Comparison of ENCODE assay signal across 1 cellular context in the genomic region with DNA sequence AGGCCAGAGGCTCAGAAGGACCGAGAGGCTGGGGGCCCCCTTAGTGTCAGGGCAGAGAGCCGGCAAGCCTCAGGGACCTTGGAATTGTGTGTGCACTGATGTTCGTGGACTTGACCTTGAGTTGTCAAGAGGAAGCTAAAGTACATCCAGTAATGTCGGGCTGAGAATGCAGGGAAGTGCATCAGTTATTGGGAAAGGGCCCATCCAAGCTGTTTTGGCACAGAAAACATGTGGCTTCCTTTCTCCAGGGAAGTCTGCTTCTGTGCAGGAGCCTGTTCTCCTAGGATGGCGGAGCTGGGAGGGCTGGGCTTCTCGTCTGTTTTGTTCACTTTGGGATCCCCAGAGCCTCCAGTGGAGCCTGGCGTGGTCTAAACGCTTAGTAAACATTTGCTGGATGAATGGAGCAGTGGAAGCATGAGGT.
TF ChIP-seq lines count a peak whose summit lies in the region.

No MANE protein-coding gene starts in this region.

TF ChIP-seq in GM23338, 12 proteins besides CTCF, POLR2A, EP300 and RAD21 (continued from another document):
- TF ChIP-seq EZH2phosphoT487 (IDR thresholded peaks at IDR 0.05; ENCODE audit: unreplicated experiment) (no peak), NANOG (IDR thresholded peaks at IDR 0.05; ENCODE audit: borderline replicate concordance) (no peak), REST (IDR thresholded peaks at IDR 0.05; ENCODE audit: unreplicated experiment) (no peak), ETS1 (IDR thresholded peaks at IDR 0.05) (no peak), POLR2AphosphoS5 (IDR thresholded peaks at IDR 0.05; ENCODE audit: low read depth) (no peak), ZNF331 (CRISPR knock-in tag; IDR thresholded peaks at IDR 0.05; ENCODE audit: low read depth) (no peak), CREB1 (CRISPR knock-in tag; IDR thresholded peaks at IDR 0.05; ENCODE audit: low read depth) (no peak), STAT1 (IDR thresholded peaks at IDR 0.05; ENCODE audit: unreplicated experiment) (no peak), JUNB (IDR thresholded peaks at IDR 0.05; ENCODE audit: unreplicated experiment) (no peak), EZH2 (IDR thresholded peaks at IDR 0.05; ENCODE audit: low read depth, unreplicated experiment) (no peak)
- TF ChIP-seq, protein P1, sequence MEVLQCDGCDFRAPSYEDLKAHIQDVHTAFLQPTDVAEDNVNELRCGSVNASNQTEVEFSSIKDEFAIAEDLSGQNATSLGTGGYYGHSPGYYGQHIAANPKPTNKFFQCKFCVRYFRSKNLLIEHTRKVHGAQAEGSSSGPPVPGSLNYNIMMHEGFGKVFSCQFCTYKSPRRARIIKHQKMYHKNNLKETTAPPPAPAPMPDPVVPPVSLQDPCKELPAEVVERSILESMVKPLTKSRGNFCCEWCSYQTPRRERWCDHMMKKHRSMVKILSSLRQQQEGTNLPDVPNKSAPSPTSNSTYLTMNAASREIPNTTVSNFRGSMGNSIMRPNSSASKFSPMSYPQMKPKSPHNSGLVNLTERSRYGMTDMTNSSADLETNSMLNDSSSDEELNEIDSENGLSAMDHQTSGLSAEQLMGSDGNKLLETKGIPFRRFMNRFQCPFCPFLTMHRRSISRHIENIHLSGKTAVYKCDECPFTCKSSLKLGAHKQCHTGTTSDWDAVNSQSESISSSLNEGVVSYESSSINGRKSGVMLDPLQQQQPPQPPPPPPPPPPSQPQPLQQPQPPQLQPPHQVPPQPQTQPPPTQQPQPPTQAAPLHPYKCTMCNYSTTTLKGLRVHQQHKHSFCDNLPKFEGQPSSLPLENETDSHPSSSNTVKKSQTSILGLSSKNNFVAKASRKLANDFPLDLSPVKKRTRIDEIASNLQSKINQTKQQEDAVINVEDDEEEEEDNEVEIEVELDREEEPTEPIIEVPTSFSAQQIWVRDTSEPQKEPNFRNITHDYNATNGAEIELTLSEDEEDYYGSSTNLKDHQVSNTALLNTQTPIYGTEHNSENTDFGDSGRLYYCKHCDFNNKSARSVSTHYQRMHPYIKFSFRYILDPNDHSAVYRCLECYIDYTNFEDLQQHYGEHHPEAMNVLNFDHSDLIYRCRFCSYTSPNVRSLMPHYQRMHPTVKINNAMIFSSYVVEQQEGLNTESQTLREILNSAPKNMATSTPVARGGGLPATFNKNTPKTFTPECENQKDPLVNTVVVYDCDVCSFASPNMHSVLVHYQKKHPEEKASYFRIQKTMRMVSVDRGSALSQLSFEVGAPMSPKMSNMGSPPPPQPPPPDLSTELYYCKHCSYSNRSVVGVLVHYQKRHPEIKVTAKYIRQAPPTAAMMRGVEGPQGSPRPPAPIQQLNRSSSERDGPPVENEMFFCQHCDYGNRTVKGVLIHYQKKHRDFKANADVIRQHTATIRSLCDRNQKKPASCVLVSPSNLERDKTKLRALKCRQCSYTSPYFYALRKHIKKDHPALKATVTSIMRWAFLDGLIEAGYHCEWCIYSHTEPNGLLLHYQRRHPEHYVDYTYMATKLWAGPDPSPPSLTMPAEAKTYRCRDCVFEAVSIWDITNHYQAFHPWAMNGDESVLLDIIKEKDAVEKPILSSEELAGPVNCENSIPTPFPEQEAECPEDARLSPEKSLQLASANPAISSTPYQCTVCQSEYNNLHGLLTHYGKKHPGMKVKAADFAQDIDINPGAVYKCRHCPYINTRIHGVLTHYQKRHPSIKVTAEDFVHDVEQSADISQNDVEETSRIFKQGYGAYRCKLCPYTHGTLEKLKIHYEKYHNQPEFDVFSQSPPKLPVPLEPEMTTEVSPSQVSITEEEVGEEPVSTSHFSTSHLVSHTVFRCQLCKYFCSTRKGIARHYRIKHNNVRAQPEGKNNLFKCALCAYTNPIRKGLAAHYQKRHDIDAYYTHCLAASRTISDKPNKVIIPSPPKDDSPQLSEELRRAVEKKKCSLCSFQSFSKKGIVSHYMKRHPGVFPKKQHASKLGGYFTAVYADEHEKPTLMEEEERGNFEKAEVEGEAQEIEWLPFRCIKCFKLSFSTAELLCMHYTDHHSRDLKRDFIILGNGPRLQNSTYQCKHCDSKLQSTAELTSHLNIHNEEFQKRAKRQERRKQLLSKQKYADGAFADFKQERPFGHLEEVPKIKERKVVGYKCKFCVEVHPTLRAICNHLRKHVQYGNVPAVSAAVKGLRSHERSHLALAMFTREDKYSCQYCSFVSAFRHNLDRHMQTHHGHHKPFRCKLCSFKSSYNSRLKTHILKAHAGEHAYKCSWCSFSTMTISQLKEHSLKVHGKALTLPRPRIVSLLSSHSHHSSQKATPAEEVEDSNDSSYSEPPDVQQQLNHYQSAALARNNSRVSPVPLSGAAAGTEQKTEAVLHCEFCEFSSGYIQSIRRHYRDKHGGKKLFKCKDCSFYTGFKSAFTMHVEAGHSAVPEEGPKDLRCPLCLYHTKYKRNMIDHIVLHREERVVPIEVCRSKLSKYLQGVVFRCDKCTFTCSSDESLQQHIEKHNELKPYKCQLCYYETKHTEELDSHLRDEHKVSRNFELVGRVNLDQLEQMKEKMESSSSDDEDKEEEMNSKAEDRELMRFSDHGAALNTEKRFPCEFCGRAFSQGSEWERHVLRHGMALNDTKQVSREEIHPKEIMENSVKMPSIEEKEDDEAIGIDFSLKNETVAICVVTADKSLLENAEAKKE (CRISPR knock-in tag; IDR thresholded peaks at IDR 0.05): no peak
